8 cellular contexts compared by ENCODE assay signal in the genomic region with DNA sequence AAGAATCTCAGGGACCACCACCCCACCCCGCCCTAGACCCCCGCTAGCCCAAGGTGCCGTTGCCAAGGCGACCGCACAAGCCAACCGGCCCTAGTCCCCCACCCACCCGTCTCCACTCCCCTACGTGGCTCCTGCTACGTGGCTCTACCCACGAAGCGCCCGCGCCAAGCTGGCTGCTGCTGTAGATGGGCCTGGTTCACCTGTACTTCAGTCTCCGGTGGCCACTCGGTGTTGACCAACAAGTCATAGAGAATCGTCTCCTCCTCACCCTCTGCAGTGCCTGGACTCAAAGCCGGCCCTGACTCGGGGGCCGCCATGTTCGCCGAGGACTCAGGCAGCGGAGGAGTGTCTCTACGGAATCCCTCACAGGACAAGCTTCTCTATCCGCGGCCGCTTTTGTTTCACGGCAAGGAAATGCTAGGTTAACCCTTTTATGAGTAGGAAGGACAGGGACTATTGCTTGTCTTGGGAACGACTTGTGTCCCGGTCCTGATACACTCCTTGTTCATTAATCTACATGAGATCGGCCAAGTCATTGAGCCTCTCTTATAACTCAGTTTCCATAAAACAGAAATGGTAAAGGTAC. TPM values are rescaled to one million over a fixed set of nuclear protein-coding genes. Genes with fewer than 3 reads are reported as not detected.
DNase-seq lines count a peak whose midpoint lies in the region; ATAC-seq, FAIRE-seq and TF ChIP-seq lines count a peak whose summit lies in the region.

A gene (minus strand): TSS at position 347 of the 586 bp plus-strand sequence. CDS start 30 bp downstream, at position 317.

- TF ChIP-seq CTCF in upper lobe of left lung (IDR thresholded peaks at IDR 0.05), result no peak

- peak within 1 kb of the TSS; percentile 70 to 87 (median 82) for H3K27ac ChIP-seq in upper lobe of left lung

- H3K36me3 Mint-ChIP-seq in T-helper 1 cell treated with Interleukin-12 subunit alpha and Interleukin-12 subunit beta and Interleukin-4 antibody, amounts not matched to agents 30 μg/mL and 1 μg/mL, for 36 hours (ENCODE audit: low read depth), result no peaks in the 10 kb centered on the region

- TF ChIP-seq POLR2A in GM12892 (IDR thresholded peaks at IDR 0.05; ENCODE audit: low read depth, low read length), result peak; percentile 83
- TF ChIP-seq POLR2A in upper lobe of left lung (IDR thresholded peaks at IDR 0.05), result peak in 2 of 4 donors; percentile 15 to 51

- peak within 1 kb of the TSS; percentile 72 to 89 (median 83) for H3K4me3 ChIP-seq in upper lobe of left lung

- peak within 1 kb of the TSS; percentile 98 for H3K4me3 Mint-ChIP-seq in T-helper 1 cell treated with Interleukin-12 subunit alpha and Interleukin-12 subunit beta and Interleukin-4 antibody, amounts not matched to agents 30 μg/mL and 1 μg/mL, for 36 hours

- ATAC-seq in HG02798 (IDR thresholded peaks at IDR 0.05; ENCODE audit: poor library complexity, unreplicated experiment) (peak; percentile 92), left cardiac atrium (peak; percentile 97 to 98), upper lobe of left lung (ENCODE audit: low FRiP score in 2 of 2) (peak; percentile 96 to 98)

- H3K27ac Mint-ChIP-seq in T-helper 1 cell treated with Interleukin-12 subunit alpha and Interleukin-12 subunit beta and Interleukin-4 antibody, amounts not matched to agents 30 μg/mL and 1 μg/mL, for 36 hours, result peak within 1 kb of the TSS; percentile 94

- intact Hi-C loops in left cardiac atrium (cut with DNase I), result no loop called here
- intact Hi-C loops in posterior vena cava (cut with DNase I), result no loop called here

- no peaks in the 10 kb centered on the region for H3K27me3 ChIP-seq in upper lobe of left lung

- H3K9me3 ChIP-seq in upper lobe of left lung, result no peaks in the 10 kb centered on the region

- DNase-seq in GM12892 (ENCODE audit: insufficient read length), result peak; percentile 63
- peak; percentile 88 for DNase-seq in NCI-H146 (lab: John Stamatoyannopoulos, UW)
- DNase-seq in amniotic epithelial cell (ENCODE audit: low read depth), result peak; percentile 85
- peak; percentile 87 for DNase-seq in left cardiac atrium
- peak; percentile 94 for DNase-seq in posterior vena cava (ENCODE audit: low spot score)
- DNase-seq in upper lobe of left lung, result peak; percentile 87 to 88

- H3K36me3 ChIP-seq in upper lobe of left lung, result peaks cover 0 to 4% (median 0%) of the 10 kb centered on the region in 4 donors

- H3K4me1 Mint-ChIP-seq in T-helper 1 cell treated with Interleukin-12 subunit alpha and Interleukin-12 subunit beta and Interleukin-4 antibody, amounts not matched to agents 30 μg/mL and 1 μg/mL, for 36 hours (ENCODE audit: low read depth), result peaks cover 28% of the 10 kb centered on the region

- peak; percentile 90 for FAIRE-seq in GM12892 (lab: Jason Lieb, UNC)

- no peaks in the 10 kb centered on the region for H3K9me3 Mint-ChIP-seq in T-helper 1 cell treated with Interleukin-12 subunit alpha and Interleukin-12 subunit beta and Interleukin-4 antibody, amounts not matched to agents 30 μg/mL and 1 μg/mL, for 36 hours

- peaks cover 14 to 16% (median 14%) of the 10 kb centered on the region in 4 donors for H3K4me1 ChIP-seq in upper lobe of left lung

- TF ChIP-seq EP300 in upper lobe of left lung (IDR thresholded peaks at IDR 0.05), result no peak

- WGBS in upper lobe of left lung, 2 donors, result 0 to 1% methylated on average over 17 to 30 of the region's 30 CpGs

- H3K27me3 Mint-ChIP-seq in T-helper 1 cell treated with Interleukin-12 subunit alpha and Interleukin-12 subunit beta and Interleukin-4 antibody, amounts not matched to agents 30 μg/mL and 1 μg/mL, for 36 hours (ENCODE audit: low read depth), result no peaks in the 10 kb centered on the region

RNA-seq across cellular contexts. Expression of the gene that starts here (rescaled TPM):
- polyA plus RNA-seq in GM12892 (2012; ENCODE audit: missing spikeins), result 14.8 TPM
- total RNA-seq in left cardiac atrium, result 10 to 100 TPM; 38.9 to 48.6 TPM
- total RNA-seq in posterior vena cava, result 10 to 100 TPM; 38.0 to 38.1 TPM
- total RNA-seq in upper lobe of left lung, result 10 to 100 TPM; 33.2 to 75.5 (median 43.1) TPM

Comparison
In these comparisons a context has a peak if more than half of its experiments do, and no peak if none do; other contexts are left out.
1. Peak in every context shown above with its lines: DNase-seq, ATAC-seq, H3K4me3 ChIP-seq and H3K27ac ChIP-seq.